ENCODE assay signal across 17 cellular contexts in genomic region chr5:176697929-176698520, GRCh38. TPM values are rescaled to one million over a fixed set of nuclear protein-coding genes. Genes with fewer than 3 reads are reported as not detected.
DNase-seq lines count a peak whose midpoint lies in the region; ATAC-seq and TF ChIP-seq lines count a peak whose summit lies in the region.
"Had no signal": no experiment of that assay in that cellular context is flagged by ENCODE, and none has a peak within 500 bp of the region (broad histone marks: within the 10 kb centered on the region; RNA-seq: fewer than 3 reads in every experiment).

No MANE protein-coding gene starts in this region.

- 31 to 35% methylated on average over 10 of the region's 10 CpGs for WGBS in ectodermal cell, 2 experiments

- DNase-seq in COR-L47 (lab: John Stamatoyannopoulos, UW) (peak; percentile 95), NCI-H1092 treated with DMSO at 0.1 percent for 48 hours (lab: John Stamatoyannopoulos, UW) (peak; percentile 40), NCI-H2227 treated with DMSO at 0.1 percent for 48 hours (lab: John Stamatoyannopoulos, UW) (peak; percentile 6), GM10248 (ENCODE audit: extremely low spot score) (no peak)
- DNase-seq in activated CD8-positive, alpha-beta memory T cell treated with anti-CD3 and anti-CD28 coated beads, Interleukin-2, amount 50 U/mL, for 4 hours: no peak
- DNase-seq: activated CD4-positive, alpha-beta memory T cell treated with anti-CD3 and anti-CD28 coated beads, Interleukin-2, amount 10 ng/mL, durations not matched to agents 7 days and 5 days; Caco-2; immature natural killer cell; KBM-7; NCI-H1048; OCI-M1; retina had no signal

- POLR2A ChIA-PET in GM10248 (lab: Yijun Ruan, JAX): no interaction called here

- H3K27me3 ChIP-seq in ectodermal cell (ENCODE audit: control insufficient read depth, insufficient read depth, low read length, poor library complexity, severe bottlenecking): no peaks in the 10 kb centered on the region

- peaks cover 25% of the 10 kb centered on the region for H3K4me1 ChIP-seq in ectodermal cell (ENCODE audit: control insufficient read depth, insufficient read depth, low read length)
- H3K4me1 ChIP-seq: gastroesophageal sphincter had no signal

- no peaks in the 10 kb centered on the region for H3K9me3 ChIP-seq in ectodermal cell (ENCODE audit: control insufficient read depth, low read length)
- H3K9me3 ChIP-seq: Caco-2, gastroesophageal sphincter had no signal

- no peak overlapping the region for H3K4me3 ChIP-seq in ectodermal cell (ENCODE audit: insufficient read depth, low read depth, low read length)
- H3K4me3 ChIP-seq: gastroesophageal sphincter had no signal

- no peak for TF ChIP-seq CTCF in GM10248 (IDR thresholded peaks at IDR 0.05; ENCODE audit: control extremely low read depth, extremely low read depth, low read depth, missing control alignments)

- H3K36me3 ChIP-seq in ectodermal cell (ENCODE audit: control insufficient read depth, insufficient read depth, low read length): no peaks in the 10 kb centered on the region
- H3K36me3 ChIP-seq: gastroesophageal sphincter had no signal

- CTCF ChIA-PET in GM10248 (lab: Yijun Ruan, JAX): interaction anchor here (0.9 kb wide), 1 partner anchor 33 kb away, joined by 3 read pairs; no protein-coding TSS in a partner anchor

- peak overlapping the region; percentile 33 for H3K27ac ChIP-seq in ectodermal cell (ENCODE audit: insufficient read depth, low read depth, low read length, poor library complexity, severe bottlenecking)
- H3K27ac ChIP-seq: gastroesophageal sphincter had no signal

- ATAC-seq in HG03108 (IDR thresholded peaks at IDR 0.05; ENCODE audit: unreplicated experiment) (no peak), HG03520 (IDR thresholded peaks at IDR 0.05; ENCODE audit: unreplicated experiment) (no peak)
- ATAC-seq: gastroesophageal sphincter, SK-N-SH treated with all-trans-retinoic acid at 6 μM for 48 hours had no signal

RNA-seq across cellular contexts. Expression of gene TSPAN17, which starts 50.7 kb away (rescaled TPM):
- 34.7 TPM for polyA plus RNA-seq in ectodermal cell (2013, experiment 1 of 4)
- 36.1 TPM for polyA plus RNA-seq in ectodermal cell (2013, experiment 2 of 4)
- 28.0 TPM for polyA plus RNA-seq in ectodermal cell (2013, experiment 3 of 4)
- 35.8 TPM for polyA plus RNA-seq in ectodermal cell (2013, experiment 4 of 4)

Comparison
In these comparisons a context has a peak if more than half of its experiments do, and no peak if none do; other contexts are left out.
1. DNase-seq: peak in COR-L47 (single experiment), NCI-H1092 treated with DMSO at 0.1 percent for 48 hours (single experiment) and NCI-H2227 treated with DMSO at 0.1 percent for 48 hours (single experiment); none in GM10248 (single experiment) and activated CD8-positive, alpha-beta memory T cell treated with anti-CD3 and anti-CD28 coated beads, Interleukin-2, amount 50 U/mL, for 4 hours (single experiment).